Comparison of ENCODE assay signal across 22 cellular contexts in the genomic region with DNA sequence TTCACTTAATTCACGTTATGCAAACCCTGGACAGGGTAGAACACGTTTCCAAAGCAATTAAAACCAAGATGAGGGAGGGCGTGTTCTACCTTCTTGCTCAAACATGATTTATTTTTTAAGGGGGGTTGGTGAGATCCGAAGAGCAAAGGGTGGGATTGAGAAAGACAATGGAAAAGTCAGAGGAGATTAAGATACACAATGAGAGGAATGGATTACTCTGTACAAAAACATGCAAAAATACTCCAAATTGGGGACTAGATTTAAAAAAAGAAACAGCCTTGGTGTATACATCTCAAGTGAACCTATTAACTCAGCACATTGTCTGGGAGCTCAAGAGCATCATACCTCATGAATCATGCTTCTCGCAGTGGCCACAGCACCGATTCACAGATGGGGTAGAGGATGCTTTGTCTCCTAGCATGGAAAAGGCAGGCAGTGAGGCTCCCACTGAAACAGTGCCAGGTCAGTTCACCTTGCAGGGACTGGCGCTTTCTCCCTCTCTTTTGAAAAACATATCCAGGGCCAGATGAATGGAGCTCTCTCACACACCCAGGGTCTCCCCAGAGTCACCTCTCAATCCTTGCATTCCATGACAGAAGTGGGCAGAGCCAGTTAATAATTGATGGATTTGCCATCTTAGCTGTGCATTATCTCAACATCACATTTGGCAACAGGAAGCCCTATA.
DNase-seq lines count a peak whose midpoint lies in the region; ATAC-seq and TF ChIP-seq lines count a peak whose summit lies in the region.
"Had no signal": no experiment of that assay in that cellular context is flagged by ENCODE, and none has a peak within 500 bp of the region (broad histone marks: within the 10 kb centered on the region; RNA-seq: fewer than 3 reads in every experiment).

No MANE protein-coding gene starts in this region.

- TF ChIP-seq RAD21 in IMR-90 (IDR thresholded peaks at IDR 0.05; ENCODE audit: low read length), result no peak

- H4K8ac ChIP-seq in IMR-90 (ENCODE audit: low read depth in 2 of 2, low read length in 2 of 2), result 0 out of 4 replicates have a peak overlapping the region, but pooled peaks of 1 of the 2 experiments have one; percentile 0

- peak overlapping the region; percentile 38; the same call in 1 of the 2 replicates for H2BK20ac ChIP-seq in IMR-90 (ENCODE audit: low read depth, low read length)

- H2BK15ac ChIP-seq in IMR-90 (ENCODE audit: low read depth, low read length), result 0 out of 3 replicates have a peak overlapping the region, but pooled peaks have one; percentile 8

- dilution Hi-C loops in IMR-90 (cut with HindIII; ENCODE audit: low sequenced_read_pairs, unreplicated experiment), result no loop called here

- DNase-seq in AG10803 (ENCODE audit: low read depth), result peak; percentile 46
- peak; percentile 85 for DNase-seq in IMR-90
- peak; percentile 89 for DNase-seq in amniotic epithelial cell (ENCODE audit: low read depth)
- DNase-seq in iris pigment epithelial cell (ENCODE audit: low read depth), result peak; percentile 85
- no peak for DNase-seq in osteoblast (ENCODE audit: insufficient read length, low spot score, missing footprints)
- no peak for DNase-seq in NCI-H2227 (lab: John Stamatoyannopoulos, UW; ENCODE audit: unreplicated experiment)
- no peak for DNase-seq in stimulated activated effector memory CD8-positive, alpha-beta T cell treated with anti-CD3 and anti-CD28 coated beads, Interleukin-12 subunit alpha, Interleukin-12 subunit beta, amount 100 ng/mL, for 72 hours (ENCODE audit: low spot score in 2 of 2)
- DNase-seq: activated T-cell treated with anti-CD3 and anti-CD28 coated beads, Interleukin-2, amount 50 U/mL, for 4 hours; colonic mucosa; DMS 273 treated with DMSO at 0.1 percent for 48 hours; KBM-7; NCI-H187; NCI-H345; nucleus accumbens; Peyer's patch; stimulated activated CD4-positive, alpha-beta T cell treated with anti-CD3 and anti-CD28 coated beads, Interleukin-12 subunit alpha, Interleukin-12 subunit beta, amount 100 ng/mL, for 4 hours; substantia nigra; T1000 had no signal

- no peaks in the 10 kb centered on the region for H3K79me2 ChIP-seq in osteoblast (ENCODE audit: insufficient read depth, low read length)

- H3K9me3 ChIP-seq in IMR-90 (ENCODE audit: control insufficient read depth, insufficient read depth, low read length) (no peaks in the 10 kb centered on the region), osteoblast (ENCODE audit: low read depth, low read length) (no peaks in the 10 kb centered on the region)
- H3K9me3 ChIP-seq: colonic mucosa, Peyer's patch had no signal

- no peak overlapping the region for H3K27ac Mint-ChIP-seq in stimulated activated effector memory CD8-positive, alpha-beta T cell treated with anti-CD3 and anti-CD28 coated beads, Interleukin-12 subunit alpha, Interleukin-12 subunit beta, amount 100 ng/mL, for 72 hours
- H3K27ac Mint-ChIP-seq: activated naive CD4-positive, alpha-beta T cell treated with anti-CD3 and anti-CD28 coated beads, Interleukin-2, amount 50 U/mL, for 24 hours had no signal

- no peak overlapping the region for H3K4me3 Mint-ChIP-seq in stimulated activated effector memory CD8-positive, alpha-beta T cell treated with anti-CD3 and anti-CD28 coated beads, Interleukin-12 subunit alpha, Interleukin-12 subunit beta, amount 100 ng/mL, for 72 hours
- H3K4me3 Mint-ChIP-seq: activated naive CD4-positive, alpha-beta T cell treated with anti-CD3 and anti-CD28 coated beads, Interleukin-2, amount 50 U/mL, for 24 hours; activated T-cell treated with anti-CD3 and anti-CD28 coated beads, Interleukin-2, amount 50 U/mL, for 4 hours had no signal

- no peak for TF ChIP-seq POLR2A in IMR-90 (IDR thresholded peaks at IDR 0.05; ENCODE audit: low read depth, low read length)

- H3K4me3 ChIP-seq in AG10803 (ENCODE audit: low read length) (no peak overlapping the region), IMR-90 (ENCODE audit: insufficient read depth, low read depth, low read length) (no peak overlapping the region), osteoblast (ENCODE audit: insufficient read depth, low read length) (no peak overlapping the region)
- H3K4me3 ChIP-seq: colonic mucosa, GM12878, Peyer's patch had no signal

- H2AK9ac ChIP-seq in IMR-90 (replicated peaks; ENCODE audit: low read depth, low read length, poor library complexity), result peak overlapping the region; percentile 38

- 0 out of 2 replicates have a peak overlapping the region, but pooled peaks have one; percentile 0 for H3K14ac ChIP-seq in IMR-90 (replicated peaks; ENCODE audit: low read depth, low read length)

- H3K18ac ChIP-seq in IMR-90 (ENCODE audit: low read depth, low read length), result peak overlapping the region; percentile 5

- H3K4me2 ChIP-seq in IMR-90 (ENCODE audit: low read depth, low read length) (no peak overlapping the region), osteoblast (ENCODE audit: insufficient read depth, low read length) (no peak overlapping the region)

- CTCF ChIA-PET in IMR-90 (lab: Yijun Ruan, JAX), result no interaction called here

- H3K27me3 ChIP-seq in IMR-90 (ENCODE audit: control insufficient read depth, insufficient read depth, low read length) (no peaks in the 10 kb centered on the region; the same call in 1 of the 2 replicates), osteoblast (ENCODE audit: insufficient read depth, low read length) (no peaks in the 10 kb centered on the region)
- H3K27me3 ChIP-seq: colonic mucosa, Peyer's patch had no signal

- H2BK5ac ChIP-seq in IMR-90 (ENCODE audit: low read depth, low read length, poor library complexity, severe bottlenecking), result no peak overlapping the region

- peak overlapping the region; percentile 7; the same call in 1 of the 2 replicates for H4K91ac ChIP-seq in IMR-90 (ENCODE audit: insufficient read depth, low read depth, low read length)

- H3K4me1 Mint-ChIP-seq in stimulated activated effector memory CD8-positive, alpha-beta T cell treated with anti-CD3 and anti-CD28 coated beads, Interleukin-12 subunit alpha, Interleukin-12 subunit beta, amount 100 ng/mL, for 72 hours, result no peaks in the 10 kb centered on the region
- H3K4me1 Mint-ChIP-seq: activated naive CD4-positive, alpha-beta T cell treated with anti-CD3 and anti-CD28 coated beads, Interleukin-2, amount 50 U/mL, for 24 hours had no signal

- peak overlapping the region; percentile 8; the same call in 1 of the 2 replicates for H2AK5ac ChIP-seq in IMR-90 (ENCODE audit: low read depth, low read length)

- H2BK120ac ChIP-seq in IMR-90 (ENCODE audit: low read depth, low read length), result no peak overlapping the region; the same call in 1 of the 2 replicates

- ATAC-seq in IMR-90 (ENCODE audit: low read depth) (peak; percentile 33; the same call in 1 of the 2 replicates), HG03520 (IDR thresholded peaks at IDR 0.05; ENCODE audit: unreplicated experiment) (no peak)
- no peak for ATAC-seq in stimulated activated effector memory CD8-positive, alpha-beta T cell treated with anti-CD3 and anti-CD28 coated beads, Interleukin-12 subunit alpha, Interleukin-12 subunit beta, amount 100 ng/mL, for 72 hours
- ATAC-seq: activated T-cell treated with anti-CD3 and anti-CD28 coated beads, Interleukin-2, amount 50 U/mL, for 4 hours had no signal

- BruUV-seq in IMR-90 (replicated peaks; lab: Mats Ljungman, UMichigan), result no TSS peak

- no peak overlapping the region for H2AFZ ChIP-seq in IMR-90 (replicated peaks; ENCODE audit: low read length, poor library complexity)
- H2AFZ ChIP-seq in osteoblast (ENCODE audit: low read length), result no peak overlapping the region

- H4K20me1 ChIP-seq in IMR-90 (ENCODE audit: insufficient read depth, low read length) (no peaks in the 10 kb centered on the region), osteoblast (ENCODE audit: insufficient read depth, low read length) (no peaks in the 10 kb centered on the region)

- no peak overlapping the region for H3K9ac ChIP-seq in IMR-90 (ENCODE audit: low read depth, low read length)

- peaks cover 16% of the 10 kb centered on the region for H3K9me3 Mint-ChIP-seq in stimulated activated effector memory CD8-positive, alpha-beta T cell treated with anti-CD3 and anti-CD28 coated beads, Interleukin-12 subunit alpha, Interleukin-12 subunit beta, amount 100 ng/mL, for 72 hours
- H3K9me3 Mint-ChIP-seq: activated naive CD4-positive, alpha-beta T cell treated with anti-CD3 and anti-CD28 coated beads, Interleukin-2, amount 50 U/mL, for 24 hours had no signal

- TF ChIP-seq CTCF in AG10803 (conservative IDR thresholded peaks at IDR 0.05; ENCODE audit: low read length) (no peak), IMR-90 (conservative IDR thresholded peaks at IDR 0.05; ENCODE audit: low read depth, low read length) (no peak), osteoblast (IDR thresholded peaks at IDR 0.05; ENCODE audit: extremely low read depth, low read depth, low read length) (no peak)

- H3K4me1 ChIP-seq in IMR-90 (ENCODE audit: control insufficient read depth, insufficient read depth, low read length), result peaks cover 16% of the 10 kb centered on the region
- H3K4me1 ChIP-seq in osteoblast (ENCODE audit: insufficient read depth, low read length), result peaks cover 30% of the 10 kb centered on the region
- H3K4me1 ChIP-seq: colonic mucosa, Peyer's patch had no signal

- H3K79me1 ChIP-seq in IMR-90 (ENCODE audit: low read depth in 1 of 2, low read length in 2 of 2), result peaks cover 0 to 6% of the 10 kb centered on the region in 2 experiments; a peak in 1 of 4 replicates

- H3K23ac ChIP-seq in IMR-90 (ENCODE audit: low read depth, low read length), result no peak overlapping the region; the same call in 1 of the 2 replicates

- no peak overlapping the region for H3K56ac ChIP-seq in IMR-90 (ENCODE audit: extremely low read depth, insufficient read depth, low read length)

- H3K36me3 ChIP-seq in IMR-90 (ENCODE audit: control insufficient read depth, insufficient read depth, low read length) (no peaks in the 10 kb centered on the region), osteoblast (ENCODE audit: insufficient read depth, low read length) (no peaks in the 10 kb centered on the region)
- H3K36me3 ChIP-seq: colonic mucosa, Peyer's patch had no signal

- no CpG with 5 or more reads among the region's 7 CpGs for WGBS in IMR-90 (ENCODE audit: extremely low coverage in 2 of 2, insufficient read length in 1 of 2), 2 experiments

- in situ Hi-C loops in IMR-90 (cut with MboI; ENCODE audit: low sequenced_read_pairs), result no loop called here

- H3K4ac ChIP-seq in IMR-90 (ENCODE audit: low read depth, low read length), result peak overlapping the region; percentile 21; the same call in 1 of the 2 replicates

- no peak overlapping the region for H3K27ac ChIP-seq in IMR-90 (ENCODE audit: insufficient read depth, low read length)
- H3K27ac ChIP-seq in osteoblast (ENCODE audit: low read depth, low read length), result no peak overlapping the region
- H3K27ac ChIP-seq: C4-2B, colonic mucosa, Peyer's patch had no signal

- peaks cover 8% of the 10 kb centered on the region; the same call in 1 of the 2 replicates for H3K9me1 ChIP-seq in IMR-90 (ENCODE audit: insufficient read depth, low read length)

- intact Hi-C loops in IMR-90 (cut with micrococcal nuclease), result loop anchor here (5.0 to 10.0 kb wide), 5 partner anchors 73 to 536 kb away; no protein-coding TSS in a partner anchor

- H4K5ac ChIP-seq in IMR-90 (ENCODE audit: low read depth, low read length), result peak overlapping the region; percentile 1; the same call in 1 of the 2 replicates

- no peaks in the 10 kb centered on the region for H3K36me3 Mint-ChIP-seq in stimulated activated effector memory CD8-positive, alpha-beta T cell treated with anti-CD3 and anti-CD28 coated beads, Interleukin-12 subunit alpha, Interleukin-12 subunit beta, amount 100 ng/mL, for 72 hours
- H3K36me3 Mint-ChIP-seq: activated naive CD4-positive, alpha-beta T cell treated with anti-CD3 and anti-CD28 coated beads, Interleukin-2, amount 50 U/mL, for 24 hours had no signal

- POLR2A ChIA-PET in IMR-90 (lab: Charles Lee; ENCODE audit: unreplicated experiment), result no interaction called here

Comparison
In these comparisons a context has a peak if more than half of its experiments do, and no peak if none do; other contexts are left out.
1. DNase-seq: peak in AG10803 (single experiment), IMR-90 (single experiment), amniotic epithelial cell (single experiment) and iris pigment epithelial cell (single experiment); none in osteoblast (single experiment), NCI-H2227 (single experiment) and stimulated activated effector memory CD8-positive, alpha-beta T cell treated with anti-CD3 and anti-CD28 coated beads, Interleukin-12 subunit alpha, Interleukin-12 subunit beta, amount 100 ng/mL, for 72 hours (0 of 2).